9 cellular contexts compared by ENCODE assay signal in genomic region chr22:31289335-31289734, GRCh38. TPM values are rescaled to one million over a fixed set of nuclear protein-coding genes. Genes with fewer than 3 reads are reported as not detected.
DNase-seq lines count a peak whose midpoint lies in the region; ATAC-seq lines count a peak whose summit lies in the region.
"Had no signal": no experiment of that assay in that cellular context is flagged by ENCODE, and none has a peak within 500 bp of the region (broad histone marks: within the 10 kb centered on the region; RNA-seq: fewer than 3 reads in every experiment).

No MANE protein-coding gene starts in this region.

- peak overlapping the region; percentile 91 to 99 for H3K27ac ChIP-seq in esophagus (ENCODE audit: low read depth in 2 of 2, low read length in 1 of 2)
- H3K27ac ChIP-seq: SJCRH30 had no signal

- H3K36me3 Mint-ChIP-seq in stimulated activated memory B cell treated with anti-CD40 and anti-IgM and Interleukin-4, amounts not matched to agents 10 μg/mL and 1 μg/mL and 100 μg/mL, for 72 hours = peaks cover 24% of the 10 kb centered on the region

- peak overlapping the region; percentile 100 for H3K27ac Mint-ChIP-seq in stimulated activated memory B cell treated with anti-CD40 and anti-IgM and Interleukin-4, amounts not matched to agents 10 μg/mL and 1 μg/mL and 100 μg/mL, for 72 hours

- H3K4me1 ChIP-seq in esophagus (ENCODE audit: control insufficient read depth in 2 of 2, insufficient read depth in 2 of 2, low read length in 1 of 2) = peaks cover 0 to 6% of the 10 kb centered on the region in 2 donors

- peak overlapping the region; percentile 31 to 46 for H3K4me3 ChIP-seq in esophagus (ENCODE audit: low read depth in 1 of 2, low read length in 2 of 2)

- ATAC-seq in stimulated activated memory B cell treated with anti-CD40 and anti-IgM and Interleukin-4, amounts not matched to agents 10 μg/mL and 1 μg/mL and 100 μg/mL, for 72 hours = no peak
- ATAC-seq in HG03039 (IDR thresholded peaks at IDR 0.05; ENCODE audit: unreplicated experiment) = no peak

- WGBS in esophagus, 2 donors = 64 to 76% methylated on average over 13 of the region's 13 CpGs

- DNase-seq in NCI-H2081 (lab: John Stamatoyannopoulos, UW) (peak; percentile 29 to 57), NCI-H2081 treated with DMSO at 0.1 percent for 48 hours (lab: John Stamatoyannopoulos, UW) (no peak), NCI-H774 (lab: John Stamatoyannopoulos, UW) (peak; percentile 29), dedifferentiated amniotic fluid mesenchymal stem cell (ENCODE audit: extremely low spot score) (no peak), foreskin melanocyte (no peak)

- H3K36me3 ChIP-seq in esophagus (ENCODE audit: control insufficient read depth in 2 of 2, insufficient read depth in 2 of 2, low read length in 1 of 2) = peaks cover 0 to 2% of the 10 kb centered on the region in 2 donors
- H3K36me3 ChIP-seq: SJCRH30 had no signal

- H3K4me1 Mint-ChIP-seq in stimulated activated memory B cell treated with anti-CD40 and anti-IgM and Interleukin-4, amounts not matched to agents 10 μg/mL and 1 μg/mL and 100 μg/mL, for 72 hours = peaks cover 79% of the 10 kb centered on the region

- no peaks in the 10 kb centered on the region for H3K9me3 Mint-ChIP-seq in stimulated activated memory B cell treated with anti-CD40 and anti-IgM and Interleukin-4, amounts not matched to agents 10 μg/mL and 1 μg/mL and 100 μg/mL, for 72 hours

- no peaks in the 10 kb centered on the region for H3K27me3 Mint-ChIP-seq in stimulated activated memory B cell treated with anti-CD40 and anti-IgM and Interleukin-4, amounts not matched to agents 10 μg/mL and 1 μg/mL and 100 μg/mL, for 72 hours

- peak overlapping the region; percentile 99 for H3K4me3 Mint-ChIP-seq in stimulated activated memory B cell treated with anti-CD40 and anti-IgM and Interleukin-4, amounts not matched to agents 10 μg/mL and 1 μg/mL and 100 μg/mL, for 72 hours

- no peaks in the 10 kb centered on the region for H3K9me3 ChIP-seq in esophagus (ENCODE audit: control insufficient read depth in 2 of 2, insufficient read depth in 1 of 2, low read depth in 1 of 2, low read length in 1 of 2)
- H3K9me3 ChIP-seq: SJCRH30 had no signal

- H3K27me3 ChIP-seq in esophagus (ENCODE audit: control insufficient read depth in 1 of 2, insufficient read depth in 2 of 2, low read length in 2 of 2) = no peaks in the 10 kb centered on the region
- H3K27me3 ChIP-seq: SJCRH30 had no signal

RNA-seq across cellular contexts. Expression of gene PIK3IP1, which starts 3.0 kb away (rescaled TPM):
- polyA plus RNA-seq in esophagus = 10 to 100 TPM; 11.5 to 15.5 TPM

RNA-seq across cellular contexts. Expression of gene PATZ1, which starts 56.8 kb away (rescaled TPM):
- polyA plus RNA-seq in esophagus = 1 to 10 TPM; 5.2 to 6.0 TPM

Comparison
In these comparisons a context has a peak if more than half of its experiments do, and no peak if none do; other contexts are left out.
1. DNase-seq: peak in NCI-H2081 (2 of 2) and NCI-H774 (single experiment); none in NCI-H2081 treated with DMSO at 0.1 percent for 48 hours (single experiment), dedifferentiated amniotic fluid mesenchymal stem cell (single experiment) and foreskin melanocyte (single experiment).